ENCODE assay signal across 8 cellular contexts in the genomic region with DNA sequence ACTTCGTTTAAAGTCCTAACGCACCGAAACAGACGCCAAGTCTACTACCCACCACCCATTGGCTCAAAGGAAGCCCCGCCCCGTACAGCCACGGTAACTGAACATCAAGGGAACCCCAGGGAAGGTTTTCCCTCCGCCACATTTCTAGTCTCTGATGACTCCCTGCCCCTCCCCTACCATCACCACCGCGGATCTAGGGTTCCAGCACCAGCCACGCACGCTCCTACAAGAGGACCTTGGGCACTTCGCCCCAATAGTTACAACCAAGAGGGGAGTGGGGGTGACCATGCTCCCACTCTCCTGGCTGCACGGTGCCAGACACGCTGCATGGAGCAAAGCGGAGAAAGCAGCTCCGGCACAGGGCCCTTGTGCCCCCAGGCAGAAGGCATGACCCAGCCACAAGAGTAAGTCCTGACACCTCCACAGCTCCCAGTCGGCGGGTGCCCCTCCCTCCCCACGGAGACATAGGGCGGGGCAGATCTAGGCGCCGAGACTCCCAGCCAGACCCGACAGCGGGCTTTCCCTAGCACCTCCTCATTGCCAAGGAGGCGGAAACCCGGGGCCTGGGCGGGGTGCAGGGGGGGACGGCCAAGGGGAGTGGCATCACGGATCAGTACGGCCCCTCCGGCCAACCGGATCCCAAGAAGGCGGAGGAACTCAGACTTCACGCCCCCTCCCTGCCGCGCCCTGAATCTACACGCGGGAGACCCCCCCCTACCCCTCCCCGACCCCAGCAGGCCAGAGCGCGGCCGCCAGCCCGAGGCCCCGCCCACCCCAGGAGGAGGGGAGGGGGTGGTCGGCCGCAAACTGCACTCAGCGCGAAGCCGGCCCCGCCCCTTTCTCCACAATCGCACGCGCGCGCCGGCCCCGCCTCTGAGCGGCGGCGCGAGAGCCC. TPM values are rescaled to one million over a fixed set of nuclear protein-coding genes. Genes with fewer than 3 reads are reported as not detected.
A peak's percentile ranks its signal among the peaks of the same experiment; 100 is the strongest.
DNase-seq lines count a peak whose midpoint lies in the region; ATAC-seq and TF ChIP-seq lines count a peak whose summit lies in the region.

No MANE protein-coding gene starts in this region.

- no peaks in the 10 kb centered on the region for H3K36me3 Mint-ChIP-seq in activated naive CD8-positive, alpha-beta T cell
- peaks cover 2% of the 10 kb centered on the region for H3K36me3 Mint-ChIP-seq in osteocyte (ENCODE audit: unreplicated experiment)

- H3K27ac ChIP-seq in testis, result peak overlapping the region; percentile 94 to 99

- peak; percentile 97 for DNase-seq in Daoy (ENCODE audit: low read depth)
- peak; percentile 77 for DNase-seq in NCI-H128 (lab: John Stamatoyannopoulos, UW; ENCODE audit: unreplicated experiment)
- peak; percentile 90 for DNase-seq in SKM-1 treated with dmso at 0.1 percent for 144 hours (lab: John Stamatoyannopoulos, UW; ENCODE audit: unreplicated experiment)
- peak; percentile 84 to 97 (median 93) for DNase-seq in head of caudate nucleus
- peak; percentile 98 for DNase-seq in osteocyte (ENCODE audit: extremely low spot score, unreplicated experiment)
- peak; percentile 98 for DNase-seq in testis

- H3K9me3 ChIP-seq in testis, result no peaks in the 10 kb centered on the region

- peak overlapping the region; percentile 90 to 96 for H3K4me3 ChIP-seq in testis

- no peak for TF ChIP-seq POLR2A in testis (IDR thresholded peaks at IDR 0.05)

- H3K27ac Mint-ChIP-seq in activated naive CD8-positive, alpha-beta T cell, result peak overlapping the region; percentile 96
- H3K27ac Mint-ChIP-seq in osteocyte (ENCODE audit: unreplicated experiment), result peak overlapping the region; percentile 96

- peak; percentile 23 for ATAC-seq in HG02571 (IDR thresholded peaks at IDR 0.05; ENCODE audit: unreplicated experiment)

- H3K4me1 ChIP-seq in testis, result peaks cover 20% of the 10 kb centered on the region

- H3K4me3 Mint-ChIP-seq in activated naive CD8-positive, alpha-beta T cell, result peak overlapping the region; percentile 98
- peak overlapping the region; percentile 99 for H3K4me3 Mint-ChIP-seq in osteocyte (ENCODE audit: unreplicated experiment)

- H3K9me3 Mint-ChIP-seq in activated naive CD8-positive, alpha-beta T cell (ENCODE audit: low read depth), result no peaks in the 10 kb centered on the region
- H3K9me3 Mint-ChIP-seq in osteocyte (ENCODE audit: unreplicated experiment), result no peaks in the 10 kb centered on the region

- 0 to 2% methylated on average over 22 to 39 of the region's 62 CpGs for WGBS in testis, 2 donors

- H3K27me3 ChIP-seq in testis, result no peaks in the 10 kb centered on the region

- H3K27me3 Mint-ChIP-seq in activated naive CD8-positive, alpha-beta T cell, result no peaks in the 10 kb centered on the region
- H3K27me3 Mint-ChIP-seq in osteocyte (ENCODE audit: unreplicated experiment), result no peaks in the 10 kb centered on the region

- peaks cover 53% of the 10 kb centered on the region for H3K4me1 Mint-ChIP-seq in activated naive CD8-positive, alpha-beta T cell (ENCODE audit: low read depth)
- H3K4me1 Mint-ChIP-seq in osteocyte (ENCODE audit: unreplicated experiment), result peaks cover 18% of the 10 kb centered on the region

- intact Hi-C loops in head of caudate nucleus (cut with DNase I) (loop anchor here (10.0 kb wide), 2 partner anchors 124 to 194 kb away; a partner anchor contains a TSS), testis (cut with DNase I; ENCODE audit: low total_unique reads) (loop anchor here (10.0 kb wide), 1 partner anchor 194 kb away; a partner anchor contains a TSS)

- no peaks in the 10 kb centered on the region for H3K36me3 ChIP-seq in testis (ENCODE audit: low read depth, missing control alignments)

- no peak for TF ChIP-seq CTCF in osteocyte (IDR thresholded peaks at IDR 0.05)
- no peak for TF ChIP-seq CTCF in testis (IDR thresholded peaks at IDR 0.05)

RNA-seq across cellular contexts. Expression of a gene that starts 0.9 kb away (rescaled TPM):
- total RNA-seq in Daoy (2014; rRNA removed; shearing (Covaris generic)), result 16.8 and 20.6 TPM in 2 replicates
- total RNA-seq in osteocyte (65.2 and 65.4 TPM in 2 replicates), testis (100 to 1,000 TPM in 1 of 2 donors, 10 to 100 TPM in 1; 95.0 to 100 TPM)
- polyA plus RNA-seq in testis (ENCODE audit: insufficient read depth, low read depth, low replicate concordance), result 65.9 TPM

Comparison
In these comparisons a context has a peak if more than half of its experiments do, and no peak if none do; other contexts are left out.
1. Peak in every context shown above with its lines: DNase-seq, ATAC-seq, H3K4me3 ChIP-seq and H3K27ac ChIP-seq.